Comparison of ENCODE assay signal across 11 cellular contexts in genomic region chr1:39213511-39214002, GRCh38. TPM values are rescaled to one million over a fixed set of nuclear protein-coding genes. Genes with fewer than 3 reads are reported as not detected.
DNase-seq lines count a peak whose midpoint lies in the region; ATAC-seq, FAIRE-seq and TF ChIP-seq lines count a peak whose summit lies in the region.
"Had no signal": no experiment of that assay in that cellular context is flagged by ENCODE, and none has a peak within 500 bp of the region (broad histone marks: within the 10 kb centered on the region; RNA-seq: fewer than 3 reads in every experiment).

No MANE protein-coding gene starts in this region.

- H3K4me3 ChIP-seq in astrocyte (ENCODE audit: insufficient read depth, low read depth, low read length) (peak overlapping the region; percentile 1), left lung (no peak overlapping the region), tibial artery (peak overlapping the region in 1 of 2 donors; percentile 7)

- H3K27ac ChIP-seq in astrocyte (ENCODE audit: low read depth, low read length), result peak overlapping the region; percentile 61
- peak overlapping the region; percentile 67 to 84 for H3K27ac ChIP-seq in left lung
- H3K27ac ChIP-seq in tibial artery, result peak overlapping the region; percentile 59 to 72

- intact Hi-C loops in activated CD4-positive, alpha-beta T cell treated with anti-CD3 and anti-CD28 coated beads, Interleukin-2, amount 10 ng/mL, durations not matched to agents 24 days and 14 days (cut with micrococcal nuclease), result loop anchor here (2.0 kb wide), 1 partner anchor 17 kb away; no protein-coding TSS in a partner anchor
- intact Hi-C loops in left lung (cut with DNase I), result no loop called here
- intact Hi-C loops in tibial artery (cut with DNase I; ENCODE audit: low total_unique reads), result loop anchor here (5.0 kb wide), 1 partner anchor 44 kb away; no protein-coding TSS in a partner anchor

- H2AFZ ChIP-seq in astrocyte (ENCODE audit: low read depth, low read length), result no peak overlapping the region

- peak overlapping the region; percentile 21 for H3K9ac ChIP-seq in astrocyte (ENCODE audit: low read length)

- H3K9me3 ChIP-seq in astrocyte (ENCODE audit: insufficient read depth, low read depth, low read length) (no peaks in the 10 kb centered on the region), left lung (no peaks in the 10 kb centered on the region), tibial artery (no peaks in the 10 kb centered on the region)

- peaks cover 95% of the 10 kb centered on the region for H3K79me2 ChIP-seq in astrocyte (ENCODE audit: insufficient read depth, low read length)

- H3K36me3 Mint-ChIP-seq in activated CD4-positive, alpha-beta T cell treated with anti-CD3 and anti-CD28 coated beads, Interleukin-2, amount 10 ng/mL, durations not matched to agents 24 days and 14 days (ENCODE audit: low read depth), result peaks cover 24% of the 10 kb centered on the region
- peaks cover 5% of the 10 kb centered on the region for H3K36me3 Mint-ChIP-seq in astrocyte (ENCODE audit: low read depth, unreplicated experiment)

- no peaks in the 10 kb centered on the region for H3K27me3 Mint-ChIP-seq in activated CD4-positive, alpha-beta T cell treated with anti-CD3 and anti-CD28 coated beads, Interleukin-2, amount 10 ng/mL, durations not matched to agents 24 days and 14 days
- no peaks in the 10 kb centered on the region for H3K27me3 Mint-ChIP-seq in astrocyte (ENCODE audit: low read depth, unreplicated experiment)

- H3K4me1 ChIP-seq in astrocyte (ENCODE audit: insufficient read depth, low read length), result peaks cover 35% of the 10 kb centered on the region
- peaks cover 38 to 68% of the 10 kb centered on the region in 2 donors for H3K4me1 ChIP-seq in left lung
- H3K4me1 ChIP-seq in tibial artery, result peaks cover 0 to 97% (median 45%) of the 10 kb centered on the region in 4 donors

- peak overlapping the region; percentile 65 for H3K4me2 ChIP-seq in astrocyte (ENCODE audit: low read length)

- H3K4me3 Mint-ChIP-seq in activated CD4-positive, alpha-beta T cell treated with anti-CD3 and anti-CD28 coated beads, Interleukin-2, amount 10 ng/mL, durations not matched to agents 24 days and 14 days, result no peak overlapping the region
- H3K4me3 Mint-ChIP-seq in astrocyte (ENCODE audit: unreplicated experiment), result peak overlapping the region; percentile 3

- H3K36me3 ChIP-seq in astrocyte (ENCODE audit: insufficient read depth, low read length), result peaks cover 3% of the 10 kb centered on the region
- no peaks in the 10 kb centered on the region for H3K36me3 ChIP-seq in left lung
- H3K36me3 ChIP-seq in tibial artery, result no peaks in the 10 kb centered on the region

- peak; percentile 13 for ATAC-seq in left lung
- ATAC-seq in HG03175 (IDR thresholded peaks at IDR 0.05; ENCODE audit: unreplicated experiment), result no peak

- FAIRE-seq in astrocyte (lab: Jason Lieb, UNC), result peak; percentile 49
- FAIRE-seq: A204.1 had no signal

- peaks cover 50% of the 10 kb centered on the region for H3K4me1 Mint-ChIP-seq in activated CD4-positive, alpha-beta T cell treated with anti-CD3 and anti-CD28 coated beads, Interleukin-2, amount 10 ng/mL, durations not matched to agents 24 days and 14 days
- H3K4me1 Mint-ChIP-seq in astrocyte (ENCODE audit: low read depth, unreplicated experiment), result peaks cover 59% of the 10 kb centered on the region

- peaks cover 88% of the 10 kb centered on the region for H4K20me1 ChIP-seq in astrocyte (ENCODE audit: insufficient read depth, low read length)

- H3K27ac Mint-ChIP-seq in activated CD4-positive, alpha-beta T cell treated with anti-CD3 and anti-CD28 coated beads, Interleukin-2, amount 10 ng/mL, durations not matched to agents 24 days and 14 days, result peak overlapping the region; percentile 93
- peak overlapping the region; percentile 51 for H3K27ac Mint-ChIP-seq in astrocyte (ENCODE audit: unreplicated experiment)

- H3K9me3 Mint-ChIP-seq in activated CD4-positive, alpha-beta T cell treated with anti-CD3 and anti-CD28 coated beads, Interleukin-2, amount 10 ng/mL, durations not matched to agents 24 days and 14 days, result no peaks in the 10 kb centered on the region
- no peaks in the 10 kb centered on the region for H3K9me3 Mint-ChIP-seq in astrocyte (ENCODE audit: unreplicated experiment)

- H3K27me3 ChIP-seq in astrocyte (ENCODE audit: insufficient read depth, low read length) (no peaks in the 10 kb centered on the region), left lung (no peaks in the 10 kb centered on the region), tibial artery (no peaks in the 10 kb centered on the region)

- no peak for DNase-seq in activated CD4-positive, alpha-beta T cell treated with anti-CD3 and anti-CD28 coated beads, Interleukin-2, amount 10 ng/mL, durations not matched to agents 24 days and 14 days
- DNase-seq in activated CD4-positive, alpha-beta T cell treated with anti-CD3 and anti-CD28 coated beads, Interleukin-2, amount 50 U/mL, for 4 hours, result no peak
- DNase-seq in astrocyte (ENCODE audit: low read depth) (peak; percentile 85), left lung (no peak), tibial artery (no peak), NCI-H187 (lab: John Stamatoyannopoulos, UW) (no peak), T-helper 9 cell (no peak)
- DNase-seq: activated CD8-positive, alpha-beta memory T cell treated with anti-CD3 and anti-CD28 coated beads, Interleukin-2, amount 50 U/mL, for 48 hours; NCI-H2029 treated with DMSO at 0.1 percent for 48 hours had no signal

- no peak for TF ChIP-seq CTCF in astrocyte (IDR thresholded peaks at IDR 0.05; ENCODE audit: insufficient read depth, low read depth, low read length)
- no peak for TF ChIP-seq CTCF in left lung (IDR thresholded peaks at IDR 0.05)
- TF ChIP-seq CTCF in tibial artery (IDR thresholded peaks at IDR 0.05), result no peak

RNA-seq across cellular contexts. Expression of gene MACF1, which starts 9.1 kb away (rescaled TPM):
- total RNA-seq in activated CD4-positive, alpha-beta T cell treated with anti-CD3 and anti-CD28 coated beads, Interleukin-2, amount 10 ng/mL, durations not matched to agents 24 days and 14 days, result 203 and 204 TPM in 2 replicates
- 592 and 694 TPM in 2 replicates for total RNA-seq in astrocyte
- 100 to 1,000 TPM; 358 to 385 TPM for total RNA-seq in left lung

Comparison
In these comparisons a context has a peak if more than half of its experiments do, and no peak if none do; other contexts are left out.
1. intact Hi-C loops: an anchor here in activated CD4-positive, alpha-beta T cell treated with anti-CD3 and anti-CD28 coated beads, Interleukin-2, amount 10 ng/mL, durations not matched to agents 24 days and 14 days (2.0 kb wide) and tibial artery (5.0 kb wide); none called in left lung.